Comparison of ENCODE assay signal across 8 cellular contexts in the genomic region with DNA sequence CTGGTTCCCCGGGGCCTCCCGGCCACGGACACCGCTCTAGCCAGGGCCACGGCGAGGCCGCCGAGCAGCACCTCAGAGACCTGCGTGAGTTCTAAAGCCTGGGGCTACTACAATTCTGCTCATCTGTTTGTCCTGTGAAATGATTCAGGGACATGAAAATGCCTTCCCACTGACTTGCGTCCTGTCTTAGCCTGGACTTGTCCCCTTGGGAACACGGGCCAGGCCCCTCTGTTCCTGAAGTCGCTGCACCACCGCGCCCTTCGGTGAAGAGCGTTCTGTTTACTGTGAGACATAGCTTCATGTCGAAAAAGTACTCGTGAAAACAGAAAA. TPM values are rescaled to one million over a fixed set of nuclear protein-coding genes. Genes with fewer than 3 reads are reported as not detected.
A peak's percentile ranks its signal among the peaks of the same experiment; 100 is the strongest.
DNase-seq lines count a peak whose midpoint lies in the region; ATAC-seq and TF ChIP-seq lines count a peak whose summit lies in the region.

No MANE protein-coding gene starts in this region.

- DNase-seq in A673 (ENCODE audit: low spot score) (no peak), H7 (no peak), naive B cell (no peak), islet precursor cell (no peak), NCI-H524 (lab: John Stamatoyannopoulos, UW) (no peak), NK-92 (lab: John Stamatoyannopoulos, UW; ENCODE audit: unreplicated experiment) (no peak)

- CTCF ChIA-PET in A673 (lab: Charles Lee) = no interaction called here

- H3K27ac Mint-ChIP-seq in naive B cell = peak overlapping the region in 4 of 6 donors; percentile 64 to 93 (median 86)

- peak overlapping the region; percentile 73 to 90 (median 79) for H3K4me3 Mint-ChIP-seq in naive B cell

- BruUV-seq in A673 (replicated peaks; lab: Mats Ljungman, UMichigan) = no TSS peak

- H3K9me3 ChIP-seq in A673 (ENCODE audit: low read depth, low read length, poor library complexity, severe bottlenecking) (no peaks in the 10 kb centered on the region), endocrine pancreas (ENCODE audit: control insufficient read depth, low read length) (no peaks in the 10 kb centered on the region)

- H3K27me3 ChIP-seq in A673 (replicated peaks; ENCODE audit: insufficient read depth, low read depth, low read length, poor library complexity) (no peaks in the 10 kb centered on the region), H7 (ENCODE audit: control insufficient read depth, insufficient read depth, low read length) (no peaks in the 10 kb centered on the region; the same call in none of the 2 replicates), endocrine pancreas (ENCODE audit: control insufficient read depth, insufficient read depth, low read length) (no peaks in the 10 kb centered on the region)

- H3K4me3 ChIP-seq in A673 (ENCODE audit: low read depth, low read length, poor library complexity, severe bottlenecking) = peak overlapping the region; percentile 28
- H3K4me3 ChIP-seq in H7 (ENCODE audit: insufficient read depth, low read depth, low read length) = peak overlapping the region; percentile 39
- no peak overlapping the region for H3K4me3 ChIP-seq in endocrine pancreas (ENCODE audit: control insufficient read depth, insufficient read depth, low read length)

- ATAC-seq in naive B cell (ENCODE audit: low read depth in 2 of 2) = no peak
- no peak for ATAC-seq in GM18907 (IDR thresholded peaks at IDR 0.05; ENCODE audit: unreplicated experiment)

- H3K9ac ChIP-seq in endocrine pancreas (ENCODE audit: control insufficient read depth, insufficient read depth, low read length) = peak overlapping the region; percentile 19

- H3K36me3 Mint-ChIP-seq in naive B cell = no peaks in the 10 kb centered on the region

- peaks cover 15 to 23% (median 20%) of the 10 kb centered on the region in 3 donors for H3K4me1 Mint-ChIP-seq in naive B cell

- H3K9me3 Mint-ChIP-seq in naive B cell = peaks cover 0 to 2% (median 0%) of the 10 kb centered on the region in 7 donors

- intact Hi-C loops in A673 (cut with micrococcal nuclease; ENCODE audit: unreplicated experiment) = no loop called here

- H3K27me3 Mint-ChIP-seq in naive B cell = no peaks in the 10 kb centered on the region

- POLR2A ChIA-PET in A673 (lab: Charles Lee; ENCODE audit: low non-redundant PET) = no interaction called here

- H3K4me1 ChIP-seq in A673 (ENCODE audit: insufficient read depth, low read length, poor library complexity, severe bottlenecking) (peaks cover 18% of the 10 kb centered on the region), endocrine pancreas (ENCODE audit: control insufficient read depth, insufficient read depth, low read length) (no peaks in the 10 kb centered on the region)

- H3K36me3 ChIP-seq in A673 (ENCODE audit: insufficient read depth, low read length, poor library complexity, severe bottlenecking) (peaks cover 32% of the 10 kb centered on the region), H7 (replicated peaks; ENCODE audit: control insufficient read depth, insufficient read depth, low read length) (peaks cover 6% of the 10 kb centered on the region), endocrine pancreas (ENCODE audit: control insufficient read depth, insufficient read depth, low read length) (peaks cover 3% of the 10 kb centered on the region)

- TF ChIP-seq CTCF in A673 (conservative IDR thresholded peaks at IDR 0.05; ENCODE audit: low read depth, low read length) = no peak

- peak overlapping the region; percentile 48 for H3K27ac ChIP-seq in A673 (ENCODE audit: low read depth, low read length, poor library complexity, severe bottlenecking)

RNA-seq across cellular contexts. Expression of a gene that starts 11.9 kb away (rescaled TPM):
- total RNA-seq in A673 (2021) = 18.8 and 24.2 TPM in 2 replicates
- 28.0 and 35.0 TPM in 2 replicates for total RNA-seq in H7 (2014; rRNA removed; shearing (Covaris generic))
- 10 to 100 TPM; 14.1 to 25.5 (median 20.5) TPM for polyA plus RNA-seq in naive B cell (ENCODE audit: low read depth in 6 of 6)

RNA-seq across cellular contexts. Expression of a gene that starts 12.6 kb away (rescaled TPM):
- 121 and 125 TPM in 2 replicates for total RNA-seq in A673 (2021)
- 84.8 and 112 TPM in 2 replicates for total RNA-seq in H7 (2014; rRNA removed; shearing (Covaris generic))
- 10 to 100 TPM; 16.3 to 57.9 (median 38.9) TPM for polyA plus RNA-seq in naive B cell (ENCODE audit: low read depth in 6 of 6)

RNA-seq across cellular contexts. Expression of a gene that starts 25.6 kb away (rescaled TPM):
- total RNA-seq in A673 (2021) = 41.2 and 51.0 TPM in 2 replicates
- total RNA-seq in H7 (2014; rRNA removed; shearing (Covaris generic)) = 16.8 and 26.4 TPM in 2 replicates
- 1 to 10 TPM in 1 of 6 donors, under 1 TPM in 5; 0.24 to 1.1 (median 0.62) TPM for polyA plus RNA-seq in naive B cell (ENCODE audit: low read depth in 6 of 6)

RNA-seq across cellular contexts. Expression of a gene that starts 25.9 kb away (rescaled TPM):
- total RNA-seq in A673 (2021) = 66.4 and 73.7 TPM in 2 replicates
- 20.7 and 37.7 TPM in 2 replicates for total RNA-seq in H7 (2014; rRNA removed; shearing (Covaris generic))
- polyA plus RNA-seq in naive B cell (ENCODE audit: low read depth in 6 of 6) = 10 to 100 TPM in 4 of 6 donors, 1 to 10 TPM in 2; 4.7 to 32.5 (median 10.7) TPM
